ENCODE assay signal across 10 cellular contexts in genomic region chr3:49902511-49903345, GRCh38. TPM values are rescaled to one million over a fixed set of nuclear protein-coding genes. Genes with fewer than 3 reads are reported as not detected.
DNase-seq lines count a peak whose midpoint lies in the region; ATAC-seq and TF ChIP-seq lines count a peak whose summit lies in the region.
"Had no signal": no experiment of that assay in that cellular context is flagged by ENCODE, and none has a peak within 500 bp of the region (broad histone marks: within the 10 kb centered on the region; RNA-seq: fewer than 3 reads in every experiment).

No MANE protein-coding gene starts in this region.

- H3K9me3 Mint-ChIP-seq in T-helper 2 cell treated with Interferon-gamma antibody and Interleukin-4, amounts not matched to agents 5 μg/mL and 100 μg/mL, for 36 hours = no peaks in the 10 kb centered on the region

- H3K4me1 Mint-ChIP-seq in T-helper 2 cell treated with Interferon-gamma antibody and Interleukin-4, amounts not matched to agents 5 μg/mL and 100 μg/mL, for 36 hours (ENCODE audit: low read depth) = peaks cover 20% of the 10 kb centered on the region

- peaks cover 37 to 96% (median 70%) of the 10 kb centered on the region in 4 donors for H3K4me1 ChIP-seq in stomach

- peak overlapping the region; percentile 86 to 94 (median 90) for H3K27ac ChIP-seq in stomach

- no peaks in the 10 kb centered on the region for H3K9me3 ChIP-seq in stomach
- H3K9me3 ChIP-seq: SK-N-SH, tibial artery had no signal

- no peak overlapping the region for H3K27ac Mint-ChIP-seq in T-helper 2 cell treated with Interferon-gamma antibody and Interleukin-4, amounts not matched to agents 5 μg/mL and 100 μg/mL, for 36 hours

- DNase-seq in T-helper 2 cell treated with Interferon-gamma antibody and Interleukin-4, amounts not matched to agents 5 μg/mL and 100 μg/mL, for 36 hours (ENCODE audit: low spot score) = no peak
- DNase-seq in T-helper 2 cell (no peak), stomach (peak; percentile 49), activated gamma-delta T cell treated with Interleukin-2 at 50 U/mL for 16 hours (no peak)
- DNase-seq: SK-N-SH had no signal

- no peaks in the 10 kb centered on the region for H3K27me3 Mint-ChIP-seq in T-helper 2 cell treated with Interferon-gamma antibody and Interleukin-4, amounts not matched to agents 5 μg/mL and 100 μg/mL, for 36 hours (ENCODE audit: low read depth)

- no peak for TF ChIP-seq POLR2A in stomach (IDR thresholded peaks at IDR 0.05)

- no peak for TF ChIP-seq CTCF in stomach (IDR thresholded peaks at IDR 0.05)

- H3K36me3 ChIP-seq in stomach = peaks cover 0 to 9% (median 6%) of the 10 kb centered on the region in 4 donors

- no peak for TF ChIP-seq EP300 in stomach (IDR thresholded peaks at IDR 0.05)

- peak overlapping the region; percentile 36 for H3K4me3 Mint-ChIP-seq in T-helper 2 cell treated with Interferon-gamma antibody and Interleukin-4, amounts not matched to agents 5 μg/mL and 100 μg/mL, for 36 hours

- peaks cover 3% of the 10 kb centered on the region for H3K36me3 Mint-ChIP-seq in T-helper 2 cell treated with Interferon-gamma antibody and Interleukin-4, amounts not matched to agents 5 μg/mL and 100 μg/mL, for 36 hours (ENCODE audit: low read depth)

- H3K27me3 ChIP-seq in stomach = no peaks in the 10 kb centered on the region
- H3K27me3 ChIP-seq: tibial artery had no signal

- intact Hi-C loops in stomach (cut with DNase I; ENCODE audit: low total_unique reads) = no loop called here

- H3K4me3 ChIP-seq in stomach = peak overlapping the region; percentile 40 to 54 (median 49)

- WGBS in stomach, 5 donors = 42 to 67% (median 64%) methylated on average over 19 to 44 of the region's 44 CpGs

- peak; percentile 4 for ATAC-seq in esophagus mucosa
- no peak for ATAC-seq in HG03439 (IDR thresholded peaks at IDR 0.05; ENCODE audit: unreplicated experiment)

RNA-seq across cellular contexts. Expression of gene MST1R, which starts 0.9 kb away (rescaled TPM):
- total RNA-seq in esophagus mucosa (14.1 TPM), stomach (100 to 1,000 TPM in 3 of 5 donors, 10 to 100 TPM in 2; 22.4 to 386 (median 181) TPM)
- 10 to 100 TPM; 15.9 to 59.0 (median 31.8) TPM for polyA plus RNA-seq in stomach
- total RNA-seq: A673, LHCN-M2 had no signal

RNA-seq across cellular contexts. Expression of gene MON1A, which starts 26.9 kb away (rescaled TPM):
- total RNA-seq in esophagus mucosa (8.5 TPM), stomach (10 to 100 TPM in 4 of 5 donors, 1 to 10 TPM in 1; 3.9 to 33.8 (median 11.6) TPM)
- polyA plus RNA-seq in stomach = 1 to 10 TPM; 6.1 to 8.2 (median 7.7) TPM

RNA-seq across cellular contexts. Expression of gene CAMKV, which starts 33.0 kb away (rescaled TPM):
- total RNA-seq in esophagus mucosa (not detected), stomach (1 to 10 TPM in 1 of 5 donors, not detected in 4; 1.5 TPM)
- polyA plus RNA-seq in stomach = under 1 TPM in 1 of 3 donors, not detected in 2; 0.03 TPM

RNA-seq across cellular contexts. Expression of gene RBM6, which starts 37.2 kb away (rescaled TPM):
- 32.0 TPM for total RNA-seq in esophagus mucosa
- 100 to 1,000 TPM; 133 to 239 (median 139) TPM for total RNA-seq in stomach
- polyA plus RNA-seq in stomach = 100 to 1,000 TPM in 1 of 3 donors, 10 to 100 TPM in 2; 87.0 to 107 (median 98.3) TPM

RNA-seq across cellular contexts. Expression of gene TRAIP, which starts 46.4 kb away (rescaled TPM):
- total RNA-seq in esophagus mucosa (5.5 TPM), stomach (1 to 10 TPM in 3 of 5 donors, not detected in 2; 2.3 to 7.0 (median 2.8) TPM)
- 1 to 10 TPM; 1.5 to 4.3 (median 2.0) TPM for polyA plus RNA-seq in stomach
